In the genomic region with DNA sequence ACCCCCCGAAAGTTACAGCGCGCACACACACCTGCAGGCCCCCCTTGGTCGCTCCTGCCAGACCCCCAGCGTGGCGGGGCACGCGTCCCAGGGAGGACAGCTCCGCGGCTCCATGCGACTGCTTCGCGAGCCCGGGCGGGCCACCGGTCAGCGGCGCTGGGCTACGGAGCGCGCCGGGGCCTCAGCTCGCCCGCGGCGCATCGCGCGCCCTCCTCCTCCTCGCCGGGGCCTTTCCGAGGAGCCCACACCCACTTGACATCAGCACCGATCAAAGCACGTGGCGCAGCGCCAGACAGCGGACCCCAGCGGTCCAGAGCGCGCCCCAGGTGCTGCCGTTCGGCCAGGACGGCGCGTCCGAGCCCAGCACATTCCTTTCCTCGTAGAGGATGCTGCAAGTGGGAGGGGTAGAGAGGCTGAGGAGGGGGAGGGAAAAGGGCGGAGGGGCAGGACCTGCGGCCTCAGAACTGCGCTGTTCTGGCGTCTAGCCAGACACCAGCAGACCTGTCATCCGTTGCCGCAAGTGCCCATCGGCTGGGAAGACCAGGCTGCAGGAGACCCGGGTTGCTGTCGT, we compare ENCODE assay signal across 1 cellular context.
A peak's percentile ranks its signal among the peaks of the same experiment; 100 is the strongest.
TF ChIP-seq lines count a peak whose summit lies in the region.

No MANE protein-coding gene starts in this region.

TF ChIP-seq in HEK293, 187 proteins besides CTCF, POLR2A, EP300 and RAD21 (continued from another document and continues in another):
- TF ChIP-seq, protein P1, sequence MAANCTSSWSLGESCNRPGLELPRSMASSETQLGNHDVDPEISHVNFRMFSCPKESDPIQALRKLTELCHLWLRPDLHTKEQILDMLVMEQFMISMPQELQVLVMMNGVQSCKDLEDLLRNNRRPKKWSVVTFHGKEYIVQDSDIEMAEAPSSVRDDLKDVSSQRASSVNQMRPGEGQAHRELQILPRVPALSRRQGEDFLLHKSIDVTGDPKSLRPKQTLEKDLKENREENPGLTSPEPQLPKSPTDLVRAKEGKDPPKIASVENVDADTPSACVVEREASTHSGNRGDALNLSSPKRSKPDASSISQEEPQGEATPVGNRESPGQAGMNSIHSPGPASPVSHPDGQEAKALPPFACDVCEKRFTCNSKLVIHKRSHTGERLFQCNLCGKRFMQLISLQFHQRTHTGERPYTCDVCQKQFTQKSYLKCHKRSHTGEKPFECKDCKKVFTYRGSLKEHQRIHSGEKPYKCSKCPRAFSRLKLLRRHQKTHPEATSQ (tag by site-specific recombination; IDR thresholded peaks at IDR 0.05) = no peak
- no peak for TF ChIP-seq ZNF292 (tag by site-specific recombination; IDR thresholded peaks at IDR 0.05; ENCODE audit: borderline replicate concordance, low read depth)
- no peak for TF ChIP-seq ZNF350 (tag by site-specific recombination; IDR thresholded peaks at IDR 0.05)
- TF ChIP-seq, protein P2, sequence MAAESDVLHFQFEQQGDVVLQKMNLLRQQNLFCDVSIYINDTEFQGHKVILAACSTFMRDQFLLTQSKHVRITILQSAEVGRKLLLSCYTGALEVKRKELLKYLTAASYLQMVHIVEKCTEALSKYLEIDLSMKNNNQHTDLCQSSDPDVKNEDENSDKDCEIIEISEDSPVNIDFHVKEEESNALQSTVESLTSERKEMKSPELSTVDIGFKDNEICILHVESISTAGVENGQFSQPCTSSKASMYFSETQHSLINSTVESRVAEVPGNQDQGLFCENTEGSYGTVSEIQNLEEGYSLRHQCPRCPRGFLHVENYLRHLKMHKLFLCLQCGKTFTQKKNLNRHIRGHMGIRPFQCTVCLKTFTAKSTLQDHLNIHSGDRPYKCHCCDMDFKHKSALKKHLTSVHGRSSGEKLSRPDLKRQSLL (tag by site-specific recombination; IDR thresholded peaks at IDR 0.05) = no peak
- TF ChIP-seq, protein P3, sequence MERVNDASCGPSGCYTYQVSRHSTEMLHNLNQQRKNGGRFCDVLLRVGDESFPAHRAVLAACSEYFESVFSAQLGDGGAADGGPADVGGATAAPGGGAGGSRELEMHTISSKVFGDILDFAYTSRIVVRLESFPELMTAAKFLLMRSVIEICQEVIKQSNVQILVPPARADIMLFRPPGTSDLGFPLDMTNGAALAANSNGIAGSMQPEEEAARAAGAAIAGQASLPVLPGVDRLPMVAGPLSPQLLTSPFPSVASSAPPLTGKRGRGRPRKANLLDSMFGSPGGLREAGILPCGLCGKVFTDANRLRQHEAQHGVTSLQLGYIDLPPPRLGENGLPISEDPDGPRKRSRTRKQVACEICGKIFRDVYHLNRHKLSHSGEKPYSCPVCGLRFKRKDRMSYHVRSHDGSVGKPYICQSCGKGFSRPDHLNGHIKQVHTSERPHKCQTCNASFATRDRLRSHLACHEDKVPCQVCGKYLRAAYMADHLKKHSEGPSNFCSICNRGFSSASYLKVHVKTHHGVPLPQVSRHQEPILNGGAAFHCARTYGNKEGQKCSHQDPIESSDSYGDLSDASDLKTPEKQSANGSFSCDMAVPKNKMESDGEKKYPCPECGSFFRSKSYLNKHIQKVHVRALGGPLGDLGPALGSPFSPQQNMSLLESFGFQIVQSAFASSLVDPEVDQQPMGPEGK (tag by site-specific recombination; IDR thresholded peaks at IDR 0.05) = peak; percentile 70
- no peak for TF ChIP-seq ZNF837 (tag by site-specific recombination; IDR thresholded peaks at IDR 0.05)
- TF ChIP-seq, protein P4, sequence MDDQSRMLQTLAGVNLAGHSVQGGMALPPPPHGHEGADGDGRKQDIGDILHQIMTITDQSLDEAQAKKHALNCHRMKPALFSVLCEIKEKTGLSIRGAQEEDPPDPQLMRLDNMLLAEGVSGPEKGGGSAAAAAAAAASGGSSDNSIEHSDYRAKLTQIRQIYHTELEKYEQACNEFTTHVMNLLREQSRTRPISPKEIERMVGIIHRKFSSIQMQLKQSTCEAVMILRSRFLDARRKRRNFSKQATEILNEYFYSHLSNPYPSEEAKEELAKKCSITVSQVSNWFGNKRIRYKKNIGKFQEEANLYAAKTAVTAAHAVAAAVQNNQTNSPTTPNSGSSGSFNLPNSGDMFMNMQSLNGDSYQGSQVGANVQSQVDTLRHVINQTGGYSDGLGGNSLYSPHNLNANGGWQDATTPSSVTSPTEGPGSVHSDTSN (CRISPR knock-in tag; IDR thresholded peaks at IDR 0.05) = peak; percentile 67; the same call in 1 of the 2 replicates
- TF ChIP-seq, protein P5, sequence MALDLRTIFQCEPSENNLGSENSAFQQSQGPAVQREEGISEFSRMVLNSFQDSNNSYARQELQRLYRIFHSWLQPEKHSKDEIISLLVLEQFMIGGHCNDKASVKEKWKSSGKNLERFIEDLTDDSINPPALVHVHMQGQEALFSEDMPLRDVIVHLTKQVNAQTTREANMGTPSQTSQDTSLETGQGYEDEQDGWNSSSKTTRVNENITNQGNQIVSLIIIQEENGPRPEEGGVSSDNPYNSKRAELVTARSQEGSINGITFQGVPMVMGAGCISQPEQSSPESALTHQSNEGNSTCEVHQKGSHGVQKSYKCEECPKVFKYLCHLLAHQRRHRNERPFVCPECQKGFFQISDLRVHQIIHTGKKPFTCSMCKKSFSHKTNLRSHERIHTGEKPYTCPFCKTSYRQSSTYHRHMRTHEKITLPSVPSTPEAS (tag by site-specific recombination; IDR thresholded peaks at IDR 0.05) = no peak
- no peak for TF ChIP-seq ZNF610 (tag by site-specific recombination; IDR thresholded peaks at IDR 0.05; ENCODE audit: borderline replicate concordance)
- TF ChIP-seq, protein P6, sequence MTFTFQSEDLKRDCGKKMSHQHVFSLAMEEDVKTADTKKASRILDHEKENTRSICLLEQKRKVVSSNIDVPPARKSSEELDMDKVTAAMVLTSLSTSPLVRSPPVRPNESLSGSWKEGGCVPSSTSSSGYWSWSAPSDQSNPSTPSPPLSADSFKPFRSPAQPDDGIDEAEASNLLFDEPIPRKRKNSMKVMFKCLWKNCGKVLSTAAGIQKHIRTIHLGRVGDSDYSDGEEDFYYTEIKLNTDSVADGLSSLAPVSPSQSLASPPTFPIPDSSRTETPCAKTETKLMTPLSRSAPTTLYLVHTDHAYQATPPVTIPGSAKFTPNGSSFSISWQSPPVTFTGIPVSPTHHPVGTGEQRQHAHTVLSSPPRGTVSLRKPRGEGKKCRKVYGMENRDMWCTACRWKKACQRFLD (tag by site-specific recombination; IDR thresholded peaks at IDR 0.05) = no peak
- TF ChIP-seq ZNF624 (tag by site-specific recombination; IDR thresholded peaks at IDR 0.05) = no peak
- no peak for TF ChIP-seq ZNF184 (tag by site-specific recombination; IDR thresholded peaks at IDR 0.05)
- peak; percentile 99 for TF ChIP-seq ZNF335 (tag by site-specific recombination; conservative IDR thresholded peaks at IDR 0.05)
- no peak for TF ChIP-seq ZNF623 (tag by site-specific recombination; IDR thresholded peaks at IDR 0.05)
- no peak for TF ChIP-seq ZNF423 (tag by site-specific recombination; IDR thresholded peaks at IDR 0.05)
- no peak for TF ChIP-seq ZNF112 (tag by site-specific recombination; IDR thresholded peaks at IDR 0.05)
- peak; percentile 54; the same call in 1 of the 2 replicates for TF ChIP-seq ZBTB8A (tag by site-specific recombination; IDR thresholded peaks at IDR 0.05)
- TF ChIP-seq, protein P7, sequence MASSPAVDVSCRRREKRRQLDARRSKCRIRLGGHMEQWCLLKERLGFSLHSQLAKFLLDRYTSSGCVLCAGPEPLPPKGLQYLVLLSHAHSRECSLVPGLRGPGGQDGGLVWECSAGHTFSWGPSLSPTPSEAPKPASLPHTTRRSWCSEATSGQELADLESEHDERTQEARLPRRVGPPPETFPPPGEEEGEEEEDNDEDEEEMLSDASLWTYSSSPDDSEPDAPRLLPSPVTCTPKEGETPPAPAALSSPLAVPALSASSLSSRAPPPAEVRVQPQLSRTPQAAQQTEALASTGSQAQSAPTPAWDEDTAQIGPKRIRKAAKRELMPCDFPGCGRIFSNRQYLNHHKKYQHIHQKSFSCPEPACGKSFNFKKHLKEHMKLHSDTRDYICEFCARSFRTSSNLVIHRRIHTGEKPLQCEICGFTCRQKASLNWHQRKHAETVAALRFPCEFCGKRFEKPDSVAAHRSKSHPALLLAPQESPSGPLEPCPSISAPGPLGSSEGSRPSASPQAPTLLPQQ (tag by site-specific recombination; IDR thresholded peaks at IDR 0.05) = no peak; the same call in 1 of the 2 replicates
- TF ChIP-seq ZNF416 (tag by site-specific recombination; IDR thresholded peaks at IDR 0.05) = no peak
- TF ChIP-seq ZNF223 (tag by site-specific recombination; IDR thresholded peaks at IDR 0.05) = no peak
- peak; percentile 78 for TF ChIP-seq EGR2 (tag by site-specific recombination; IDR thresholded peaks at IDR 0.05; ENCODE audit: low read depth)
- TF ChIP-seq ZNF19 (tag by site-specific recombination; IDR thresholded peaks at IDR 0.05; ENCODE audit: low read depth) = no peak
- no peak for TF ChIP-seq ZNF311 (tag by site-specific recombination; IDR thresholded peaks at IDR 0.05; ENCODE audit: borderline replicate concordance)
- no peak for TF ChIP-seq PRDM1 (tag by site-specific recombination; IDR thresholded peaks at IDR 0.05)
- peak; percentile 82 for TF ChIP-seq ZFHX2 (tag by site-specific recombination; conservative IDR thresholded peaks at IDR 0.05)
- no peak for TF ChIP-seq OSR2 (tag by site-specific recombination; IDR thresholded peaks at IDR 0.05)
- TF ChIP-seq ZNF24 (tag by site-specific recombination; IDR thresholded peaks at IDR 0.05) = no peak
- no peak for TF ChIP-seq ZNF404 (tag by site-specific recombination; IDR thresholded peaks at IDR 0.05)
- TF ChIP-seq ZNF776 (tag by site-specific recombination; IDR thresholded peaks at IDR 0.05; ENCODE audit: borderline replicate concordance) = no peak
- no peak for TF ChIP-seq BCL11A (tag by site-specific recombination; IDR thresholded peaks at IDR 0.05; ENCODE audit: low read depth)
- TF ChIP-seq BCL11B (tag by site-specific recombination; IDR thresholded peaks at IDR 0.05; ENCODE audit: low read depth) = no peak
- TF ChIP-seq ZNF48 (tag by site-specific recombination; IDR thresholded peaks at IDR 0.05) = no peak
- TF ChIP-seq, protein P8, sequence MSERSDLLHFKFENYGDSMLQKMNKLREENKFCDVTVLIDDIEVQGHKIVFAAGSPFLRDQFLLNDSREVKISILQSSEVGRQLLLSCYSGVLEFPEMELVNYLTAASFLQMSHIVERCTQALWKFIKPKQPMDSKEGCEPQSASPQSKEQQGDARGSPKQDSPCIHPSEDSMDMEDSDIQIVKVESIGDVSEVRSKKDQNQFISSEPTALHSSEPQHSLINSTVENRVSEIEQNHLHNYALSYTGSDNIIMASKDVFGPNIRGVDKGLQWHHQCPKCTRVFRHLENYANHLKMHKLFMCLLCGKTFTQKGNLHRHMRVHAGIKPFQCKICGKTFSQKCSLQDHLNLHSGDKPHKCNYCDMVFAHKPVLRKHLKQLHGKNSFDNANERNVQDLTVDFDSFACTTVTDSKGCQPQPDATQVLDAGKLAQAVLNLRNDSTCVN (tag by site-specific recombination; optimal IDR thresholded peaks at IDR 0.05) = peak; percentile 82
- TF ChIP-seq ZNF501 (tag by site-specific recombination; IDR thresholded peaks at IDR 0.05) = no peak
- TF ChIP-seq ZNF792 (tag by site-specific recombination; IDR thresholded peaks at IDR 0.05) = no peak
- TF ChIP-seq HOXD13 (CRISPR knock-in tag; IDR thresholded peaks at IDR 0.05; ENCODE audit: borderline replicate concordance) = no peak
- no peak for TF ChIP-seq ZNF629 (tag by site-specific recombination; IDR thresholded peaks at IDR 0.05)
- no peak for TF ChIP-seq ZSCAN30 (tag by site-specific recombination; IDR thresholded peaks at IDR 0.05)
- TF ChIP-seq, protein P9, sequence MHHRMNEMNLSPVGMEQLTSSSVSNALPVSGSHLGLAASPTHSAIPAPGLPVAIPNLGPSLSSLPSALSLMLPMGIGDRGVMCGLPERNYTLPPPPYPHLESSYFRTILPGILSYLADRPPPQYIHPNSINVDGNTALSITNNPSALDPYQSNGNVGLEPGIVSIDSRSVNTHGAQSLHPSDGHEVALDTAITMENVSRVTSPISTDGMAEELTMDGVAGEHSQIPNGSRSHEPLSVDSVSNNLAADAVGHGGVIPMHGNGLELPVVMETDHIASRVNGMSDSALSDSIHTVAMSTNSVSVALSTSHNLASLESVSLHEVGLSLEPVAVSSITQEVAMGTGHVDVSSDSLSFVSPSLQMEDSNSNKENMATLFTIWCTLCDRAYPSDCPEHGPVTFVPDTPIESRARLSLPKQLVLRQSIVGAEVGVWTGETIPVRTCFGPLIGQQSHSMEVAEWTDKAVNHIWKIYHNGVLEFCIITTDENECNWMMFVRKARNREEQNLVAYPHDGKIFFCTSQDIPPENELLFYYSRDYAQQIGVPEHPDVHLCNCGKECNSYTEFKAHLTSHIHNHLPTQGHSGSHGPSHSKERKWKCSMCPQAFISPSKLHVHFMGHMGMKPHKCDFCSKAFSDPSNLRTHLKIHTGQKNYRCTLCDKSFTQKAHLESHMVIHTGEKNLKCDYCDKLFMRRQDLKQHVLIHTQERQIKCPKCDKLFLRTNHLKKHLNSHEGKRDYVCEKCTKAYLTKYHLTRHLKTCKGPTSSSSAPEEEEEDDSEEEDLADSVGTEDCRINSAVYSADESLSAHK (tag by site-specific recombination; IDR thresholded peaks at IDR 0.05) = no peak
- TF ChIP-seq, protein P10, sequence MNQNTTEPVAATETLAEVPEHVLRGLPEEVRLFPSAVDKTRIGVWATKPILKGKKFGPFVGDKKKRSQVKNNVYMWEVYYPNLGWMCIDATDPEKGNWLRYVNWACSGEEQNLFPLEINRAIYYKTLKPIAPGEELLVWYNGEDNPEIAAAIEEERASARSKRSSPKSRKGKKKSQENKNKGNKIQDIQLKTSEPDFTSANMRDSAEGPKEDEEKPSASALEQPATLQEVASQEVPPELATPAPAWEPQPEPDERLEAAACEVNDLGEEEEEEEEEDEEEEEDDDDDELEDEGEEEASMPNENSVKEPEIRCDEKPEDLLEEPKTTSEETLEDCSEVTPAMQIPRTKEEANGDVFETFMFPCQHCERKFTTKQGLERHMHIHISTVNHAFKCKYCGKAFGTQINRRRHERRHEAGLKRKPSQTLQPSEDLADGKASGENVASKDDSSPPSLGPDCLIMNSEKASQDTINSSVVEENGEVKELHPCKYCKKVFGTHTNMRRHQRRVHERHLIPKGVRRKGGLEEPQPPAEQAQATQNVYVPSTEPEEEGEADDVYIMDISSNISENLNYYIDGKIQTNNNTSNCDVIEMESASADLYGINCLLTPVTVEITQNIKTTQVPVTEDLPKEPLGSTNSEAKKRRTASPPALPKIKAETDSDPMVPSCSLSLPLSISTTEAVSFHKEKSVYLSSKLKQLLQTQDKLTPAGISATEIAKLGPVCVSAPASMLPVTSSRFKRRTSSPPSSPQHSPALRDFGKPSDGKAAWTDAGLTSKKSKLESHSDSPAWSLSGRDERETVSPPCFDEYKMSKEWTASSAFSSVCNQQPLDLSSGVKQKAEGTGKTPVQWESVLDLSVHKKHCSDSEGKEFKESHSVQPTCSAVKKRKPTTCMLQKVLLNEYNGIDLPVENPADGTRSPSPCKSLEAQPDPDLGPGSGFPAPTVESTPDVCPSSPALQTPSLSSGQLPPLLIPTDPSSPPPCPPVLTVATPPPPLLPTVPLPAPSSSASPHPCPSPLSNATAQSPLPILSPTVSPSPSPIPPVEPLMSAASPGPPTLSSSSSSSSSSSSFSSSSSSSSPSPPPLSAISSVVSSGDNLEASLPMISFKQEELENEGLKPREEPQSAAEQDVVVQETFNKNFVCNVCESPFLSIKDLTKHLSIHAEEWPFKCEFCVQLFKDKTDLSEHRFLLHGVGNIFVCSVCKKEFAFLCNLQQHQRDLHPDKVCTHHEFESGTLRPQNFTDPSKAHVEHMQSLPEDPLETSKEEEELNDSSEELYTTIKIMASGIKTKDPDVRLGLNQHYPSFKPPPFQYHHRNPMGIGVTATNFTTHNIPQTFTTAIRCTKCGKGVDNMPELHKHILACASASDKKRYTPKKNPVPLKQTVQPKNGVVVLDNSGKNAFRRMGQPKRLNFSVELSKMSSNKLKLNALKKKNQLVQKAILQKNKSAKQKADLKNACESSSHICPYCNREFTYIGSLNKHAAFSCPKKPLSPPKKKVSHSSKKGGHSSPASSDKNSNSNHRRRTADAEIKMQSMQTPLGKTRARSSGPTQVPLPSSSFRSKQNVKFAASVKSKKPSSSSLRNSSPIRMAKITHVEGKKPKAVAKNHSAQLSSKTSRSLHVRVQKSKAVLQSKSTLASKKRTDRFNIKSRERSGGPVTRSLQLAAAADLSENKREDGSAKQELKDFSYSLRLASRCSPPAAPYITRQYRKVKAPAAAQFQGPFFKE (tag by site-specific recombination; IDR thresholded peaks at IDR 0.05; ENCODE audit: borderline replicate concordance) = no peak
